In the genomic region with DNA sequence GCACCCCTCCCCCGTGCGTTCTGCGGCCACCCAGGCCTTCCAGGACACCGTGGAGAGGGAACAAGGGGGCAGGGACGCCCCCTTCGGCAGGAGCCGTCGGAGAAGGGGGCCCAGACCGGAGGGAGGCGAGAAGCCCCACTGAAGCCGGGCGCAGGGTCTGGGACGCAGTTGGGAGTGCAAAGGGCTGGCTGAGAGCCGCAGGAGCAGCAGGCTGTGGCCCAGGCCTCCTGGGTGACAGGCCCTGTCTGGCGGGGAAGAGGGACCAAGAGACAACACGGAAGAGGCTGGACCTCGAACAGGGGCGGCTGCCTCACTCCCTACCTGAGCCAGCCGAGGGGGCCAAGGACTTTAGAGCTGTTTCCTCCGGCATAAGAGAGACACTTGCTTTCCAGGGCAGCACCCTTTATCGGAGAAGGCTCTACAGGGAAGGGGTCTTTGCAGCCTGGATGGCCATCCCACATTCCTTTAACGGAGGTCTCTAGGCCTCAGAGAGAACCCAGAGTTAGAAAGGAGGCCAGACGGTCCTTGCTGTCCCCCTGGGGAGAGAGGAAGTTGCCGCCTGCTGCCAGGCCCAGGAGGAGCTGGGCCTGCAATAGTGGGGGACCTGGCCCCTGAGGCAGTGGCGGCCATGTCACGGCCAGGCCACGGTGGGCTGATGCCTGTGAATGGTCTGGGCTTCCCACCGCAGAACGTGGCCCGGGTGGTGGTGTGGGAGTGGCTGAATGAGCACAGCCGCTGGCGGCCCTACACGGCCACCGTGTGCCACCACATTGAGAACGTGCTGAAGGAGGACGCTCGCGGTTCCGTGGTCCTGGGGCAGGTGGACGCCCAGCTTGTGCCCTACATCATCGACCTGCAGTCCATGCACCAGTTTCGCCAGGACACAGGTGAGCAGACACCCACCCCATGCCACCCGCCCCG, we compare ENCODE assay signal across 11 cellular contexts. TPM values are rescaled to one million over a fixed set of nuclear protein-coding genes. Genes with fewer than 3 reads are reported as not detected.
DNase-seq lines count a peak whose midpoint lies in the region; ATAC-seq and TF ChIP-seq lines count a peak whose summit lies in the region.
"Had no signal": no experiment of that assay in that cellular context is flagged by ENCODE, and none has a peak within 500 bp of the region (broad histone marks: within the 10 kb centered on the region; RNA-seq: fewer than 3 reads in every experiment).

No MANE protein-coding gene starts in this region.

- peak overlapping the region; percentile 72 to 74 for H3K27ac Mint-ChIP-seq in T-cell
- H3K27ac Mint-ChIP-seq: activated T-helper 2 cell treated with anti-CD3 and anti-CD28 coated beads, Interferon-gamma antibody, Interleukin-2, Interleukin-4, amounts not matched to agents 10 μg/mL and 5 μg/mL and 100 μg/mL, durations not matched to agents 14 hours and 24 hours and 36 hours had no signal

- H3K4me3 ChIP-seq in hepatocyte (no peak overlapping the region), sigmoid colon (peak overlapping the region in 3 of 4 donors; percentile 34 to 49 (median 48))

- no peak for TF ChIP-seq POLR2A in sigmoid colon (IDR thresholded peaks at IDR 0.05)

- H3K36me3 Mint-ChIP-seq in T-cell = no peaks in the 10 kb centered on the region

- H3K27me3 ChIP-seq in hepatocyte (peaks cover 75% of the 10 kb centered on the region), sigmoid colon (peaks cover 16 to 69% (median 35%) of the 10 kb centered on the region in 3 donors)

- peak overlapping the region in 1 of 3 donors; percentile 70 for H3K4me3 Mint-ChIP-seq in T-cell

- no peaks in the 10 kb centered on the region for H3K79me2 ChIP-seq in hepatocyte

- H3K27me3 Mint-ChIP-seq in T-cell = peaks cover 0 to 1% of the 10 kb centered on the region in 2 donors

- peak overlapping the region; percentile 93 for H3K4me2 ChIP-seq in hepatocyte

- no peak overlapping the region for H2AFZ ChIP-seq in hepatocyte

- H3K27ac ChIP-seq in hepatocyte (no peak overlapping the region), sigmoid colon (no peak overlapping the region)

- in situ Hi-C loops in GM13977 (cut with MboI; ENCODE audit: low pct_unique_long_range_greater_than_20kb, low sequenced_read_pairs, unreplicated experiment) = no loop called here

- POLR2A ChIA-PET in T-cell (lab: Charles Lee) = no interaction called here

- H3K9me3 Mint-ChIP-seq in T-cell = no peaks in the 10 kb centered on the region
- H3K9me3 Mint-ChIP-seq: activated T-helper 2 cell treated with anti-CD3 and anti-CD28 coated beads, Interferon-gamma antibody, Interleukin-2, Interleukin-4, amounts not matched to agents 10 μg/mL and 5 μg/mL and 100 μg/mL, durations not matched to agents 14 hours and 24 hours and 36 hours had no signal

- intact Hi-C loops in sigmoid colon (cut with DNase I) = no loop called here

- 72% methylated on average over 44 of the region's 44 CpGs for WGBS in hepatocyte (ENCODE audit: low lambda C conversion rate, missing lambda C conversion rate)
- 62 to 63% methylated on average over 44 of the region's 44 CpGs for WGBS in sigmoid colon, 2 donors

- CTCF ChIA-PET in T-cell (lab: Charles Lee) = no interaction called here

- no peak for ATAC-seq in T-cell (replicated peaks in 1 of 4)
- no peak for ATAC-seq in GM18867 (IDR thresholded peaks at IDR 0.05; ENCODE audit: unreplicated experiment)

- TF ChIP-seq CTCF in GM13977 (IDR thresholded peaks at IDR 0.05; ENCODE audit: extremely low read depth, insufficient read depth, missing control alignments) (no peak), hepatocyte (IDR thresholded peaks at IDR 0.05; ENCODE audit: poor library complexity) (no peak), sigmoid colon (IDR thresholded peaks at IDR 0.05) (no peak)

- peaks cover 22 to 42% (median 34%) of the 10 kb centered on the region in 3 donors for H3K4me1 Mint-ChIP-seq in T-cell

- H4K20me1 ChIP-seq in hepatocyte (ENCODE audit: insufficient read depth, poor library complexity, severe bottlenecking) = no peaks in the 10 kb centered on the region

- H3K4me1 ChIP-seq in hepatocyte (ENCODE audit: insufficient read depth) (no peaks in the 10 kb centered on the region), sigmoid colon (peaks cover 0 to 14% (median 13%) of the 10 kb centered on the region in 4 donors)

- no peaks in the 10 kb centered on the region for H3K9me2 ChIP-seq in hepatocyte (replicated peaks; ENCODE audit: insufficient read depth)

- no peak for TF ChIP-seq EP300 in sigmoid colon (IDR thresholded peaks at IDR 0.05)

- H3K36me3 ChIP-seq in hepatocyte (replicated peaks; ENCODE audit: insufficient read depth, low read depth) = no peaks in the 10 kb centered on the region
- no peaks in the 10 kb centered on the region for H3K36me3 ChIP-seq in sigmoid colon

- DNase-seq in GM13977 (ENCODE audit: low spot score) (peak; percentile 34), T-cell (no peak), hepatocyte (ENCODE audit: low spot score) (no peak), sigmoid colon (no peak), GM19238 (ENCODE audit: insufficient read length, low spot score) (no peak), NCI-H2029 treated with DMSO at 0.1 percent for 48 hours (lab: John Stamatoyannopoulos, UW) (no peak), NCI-H345 treated with DMSO at 0.1 percent for 48 hours (lab: John Stamatoyannopoulos, UW; ENCODE audit: unreplicated experiment) (no peak)
- DNase-seq: erythroblast, NCI-H1048 had no signal

- H3K9me3 ChIP-seq in hepatocyte (ENCODE audit: low read depth) = no peaks in the 10 kb centered on the region
- H3K9me3 ChIP-seq in sigmoid colon = no peaks in the 10 kb centered on the region

RNA-seq across cellular contexts. Expression of a gene that starts 1.3 kb away (rescaled TPM):
- total RNA-seq in T-cell = 10 to 100 TPM in 3 of 5 donors, 1 to 10 TPM in 2; 5.6 to 12.0 (median 10.4) TPM
- 0.47 and 1.0 TPM in 2 replicates for total RNA-seq in hepatocyte
- polyA plus RNA-seq in hepatocyte = 0.89 and 2.3 TPM in 2 replicates
- total RNA-seq in sigmoid colon = 1 to 10 TPM; 2.8 to 8.0 (median 3.4) TPM
- 10 to 100 TPM in 1 of 3 donors, 1 to 10 TPM in 2; 1.2 to 15.8 (median 3.0) TPM for polyA plus RNA-seq in sigmoid colon
